Comparison of ENCODE assay signal across 17 cellular contexts in the genomic region with DNA sequence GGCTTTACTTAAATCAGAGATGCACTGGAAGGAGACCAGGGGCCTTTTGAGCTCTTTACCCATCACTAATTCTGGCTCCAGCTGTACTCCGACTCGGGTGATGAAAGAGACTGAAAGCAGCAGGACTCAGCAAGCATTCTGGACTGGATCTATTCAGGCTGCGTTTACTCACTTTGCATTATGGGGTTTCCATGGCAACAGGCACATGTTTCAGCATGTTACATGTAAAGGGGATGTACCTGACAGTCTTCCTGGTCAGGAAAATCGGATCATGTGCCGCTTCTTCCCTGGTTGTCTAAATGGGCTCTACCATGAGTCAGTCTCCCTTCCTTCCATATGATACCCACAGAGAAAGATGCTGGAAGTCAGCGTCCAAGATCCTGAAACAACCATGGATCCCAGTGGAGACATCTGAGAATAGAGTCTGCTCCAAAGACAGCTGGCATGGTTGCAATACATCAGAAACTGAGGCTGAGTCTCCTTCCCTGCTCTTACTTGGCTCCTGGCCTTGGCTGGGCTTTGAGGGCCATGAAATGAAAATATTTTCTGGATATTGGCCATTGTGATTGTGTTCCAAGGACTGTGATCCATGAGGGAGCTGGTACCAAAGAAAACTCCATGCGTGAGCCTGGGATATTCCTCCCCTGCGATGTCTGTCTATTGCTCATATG.
DNase-seq lines count a peak whose midpoint lies in the region; ATAC-seq and TF ChIP-seq lines count a peak whose summit lies in the region.
"Had no signal": no experiment of that assay in that cellular context is flagged by ENCODE, and none has a peak within 500 bp of the region (broad histone marks: within the 10 kb centered on the region; RNA-seq: fewer than 3 reads in every experiment).

No MANE protein-coding gene starts in this region.

- DNase-seq in NCI-H1105 (lab: John Stamatoyannopoulos, UW) (peak; percentile 20), NCI-H1105 treated with DMSO at 0.1 percent for 48 hours (lab: John Stamatoyannopoulos, UW) (no peak), NCI-H748 treated with DMSO at 0.1 percent for 48 hours (lab: John Stamatoyannopoulos, UW) (peak; percentile 37), fibroblast of the aortic adventitia (ENCODE audit: low read depth) (peak; percentile 79), retina (peak; percentile 32), HEK293T (ENCODE audit: extremely low spot score) (no peak), posterior vena cava (ENCODE audit: low spot score) (no peak)
- no peak for DNase-seq in activated CD8-positive, alpha-beta T cell treated with anti-CD3 and anti-CD28 coated beads for 36 hours
- DNase-seq: activated CD4-positive, alpha-beta T cell treated with anti-CD3 and anti-CD28 coated beads, Interleukin-2, amount 50 U/mL, for 48 hours; activated naive CD8-positive, alpha-beta T cell treated with anti-CD3 and anti-CD28 coated beads, Interleukin-2, amount 10 ng/mL, durations not matched to agents 7 days and 5 days; CD8-positive, alpha-beta T cell; MG63; small intestine had no signal

- no peak for ATAC-seq in activated CD8-positive, alpha-beta T cell treated with anti-CD3 and anti-CD28 coated beads for 36 hours
- ATAC-seq: CD8-positive, alpha-beta T cell; stimulated activated effector memory CD8-positive, alpha-beta T cell treated with anti-CD3 and anti-CD28 coated beads, Interleukin-12 subunit alpha, Interleukin-12 subunit beta, amount 100 ng/mL, for 72 hours had no signal

- CTCF ChIA-PET in HEK293T (lab: Yijun Ruan, JAX), result no interaction called here
- CTCF ChIA-PET in activated CD8-positive, alpha-beta T cell treated with anti-CD3 and anti-CD28 coated beads for 36 hours (lab: Charles Lee), result no interaction called here

- no peaks in the 10 kb centered on the region for H3K9me3 Mint-ChIP-seq in activated CD8-positive, alpha-beta T cell treated with anti-CD3 and anti-CD28 coated beads for 36 hours
- H3K9me3 Mint-ChIP-seq: activated naive CD8-positive, alpha-beta T cell treated with anti-CD3 and anti-CD28 coated beads, Interleukin-2, amount 10 ng/mL, durations not matched to agents 7 days and 5 days; CD8-positive, alpha-beta T cell; mesothelial cell of epicardium; stimulated activated effector memory CD8-positive, alpha-beta T cell treated with anti-CD3 and anti-CD28 coated beads, Interleukin-12 subunit alpha, Interleukin-12 subunit beta, amount 100 ng/mL, for 72 hours had no signal

- POLR2A ChIA-PET in HEK293T (lab: Yijun Ruan, JAX), result no interaction called here
- POLR2A ChIA-PET in activated CD8-positive, alpha-beta T cell treated with anti-CD3 and anti-CD28 coated beads for 36 hours (lab: Charles Lee), result no interaction called here

- no peaks in the 10 kb centered on the region for H3K4me1 Mint-ChIP-seq in activated CD8-positive, alpha-beta T cell treated with anti-CD3 and anti-CD28 coated beads for 36 hours (ENCODE audit: low read depth)
- H3K4me1 Mint-ChIP-seq: activated naive CD8-positive, alpha-beta T cell treated with anti-CD3 and anti-CD28 coated beads, Interleukin-2, amount 10 ng/mL, durations not matched to agents 7 days and 5 days; mesothelial cell of epicardium; stimulated activated effector memory CD8-positive, alpha-beta T cell treated with anti-CD3 and anti-CD28 coated beads, Interleukin-12 subunit alpha, Interleukin-12 subunit beta, amount 100 ng/mL, for 72 hours had no signal

- H3K4me3 ChIP-seq in fibroblast of the aortic adventitia (ENCODE audit: low read depth, low read length), result no peak overlapping the region
- H3K4me3 ChIP-seq: HAP-1, MG63, tibial nerve had no signal

- H3K4me3 Mint-ChIP-seq in activated CD8-positive, alpha-beta T cell treated with anti-CD3 and anti-CD28 coated beads for 36 hours, result no peak overlapping the region
- H3K4me3 Mint-ChIP-seq: activated naive CD8-positive, alpha-beta T cell treated with anti-CD3 and anti-CD28 coated beads, Interleukin-2, amount 10 ng/mL, durations not matched to agents 7 days and 5 days; CD8-positive, alpha-beta T cell; mesothelial cell of epicardium; stimulated activated effector memory CD8-positive, alpha-beta T cell treated with anti-CD3 and anti-CD28 coated beads, Interleukin-12 subunit alpha, Interleukin-12 subunit beta, amount 100 ng/mL, for 72 hours had no signal

- H3K27ac Mint-ChIP-seq in activated CD8-positive, alpha-beta T cell treated with anti-CD3 and anti-CD28 coated beads for 36 hours, result no peak overlapping the region
- H3K27ac Mint-ChIP-seq: activated naive CD8-positive, alpha-beta T cell treated with anti-CD3 and anti-CD28 coated beads, Interleukin-2, amount 10 ng/mL, durations not matched to agents 7 days and 5 days; CD8-positive, alpha-beta T cell; mesothelial cell of epicardium; stimulated activated effector memory CD8-positive, alpha-beta T cell treated with anti-CD3 and anti-CD28 coated beads, Interleukin-12 subunit alpha, Interleukin-12 subunit beta, amount 100 ng/mL, for 72 hours had no signal

- no peak for TF ChIP-seq CTCF in fibroblast of the aortic adventitia (IDR thresholded peaks at IDR 0.05; ENCODE audit: insufficient read depth, low read length)
- TF ChIP-seq CTCF in activated CD8-positive, alpha-beta T cell treated with anti-CD3 and anti-CD28 coated beads for 36 hours (IDR thresholded peaks at IDR 0.05), result no peak

- intact Hi-C loops in activated CD8-positive, alpha-beta T cell treated with anti-CD3 and anti-CD28 coated beads for 36 hours (cut with micrococcal nuclease), result no loop called here
- intact Hi-C loops in posterior vena cava (cut with DNase I), result no loop called here

- peaks cover 11% of the 10 kb centered on the region for H3K27me3 Mint-ChIP-seq in activated CD8-positive, alpha-beta T cell treated with anti-CD3 and anti-CD28 coated beads for 36 hours

- H3K36me3 Mint-ChIP-seq in activated CD8-positive, alpha-beta T cell treated with anti-CD3 and anti-CD28 coated beads for 36 hours (ENCODE audit: low read depth), result no peaks in the 10 kb centered on the region
- H3K36me3 Mint-ChIP-seq: activated naive CD8-positive, alpha-beta T cell treated with anti-CD3 and anti-CD28 coated beads, Interleukin-2, amount 10 ng/mL, durations not matched to agents 7 days and 5 days; CD8-positive, alpha-beta T cell; mesothelial cell of epicardium; stimulated activated effector memory CD8-positive, alpha-beta T cell treated with anti-CD3 and anti-CD28 coated beads, Interleukin-12 subunit alpha, Interleukin-12 subunit beta, amount 100 ng/mL, for 72 hours had no signal

TF ChIP-seq in HEK293T, 16 proteins besides CTCF, POLR2A, EP300 and RAD21:
- TF ChIP-seq PKNOX1 (IDR thresholded peaks at IDR 0.05), result no peak
- no peak for TF ChIP-seq ELF4 (IDR thresholded peaks at IDR 0.05)
- TF ChIP-seq L3MBTL2 (conservative IDR thresholded peaks at IDR 0.05), result no peak
- no peak for TF ChIP-seq ZNF384 (IDR thresholded peaks at IDR 0.05)
- no peak for TF ChIP-seq SP1 (IDR thresholded peaks at IDR 0.05)
- no peak for TF ChIP-seq SUZ12 (IDR thresholded peaks at IDR 0.05)
- no peak for TF ChIP-seq FOXM1 (IDR thresholded peaks at IDR 0.05; ENCODE audit: borderline replicate concordance)
- no peak for TF ChIP-seq BHLHE40 (IDR thresholded peaks at IDR 0.05; ENCODE audit: borderline replicate concordance)
- no peak for TF ChIP-seq FOXK2 (IDR thresholded peaks at IDR 0.05)
- TF ChIP-seq FOXA1 (IDR thresholded peaks at IDR 0.05), result no peak
- no peak for TF ChIP-seq LEF1 (IDR thresholded peaks at IDR 0.05; ENCODE audit: borderline replicate concordance)
- no peak for TF ChIP-seq CTBP1 (IDR thresholded peaks at IDR 0.05; ENCODE audit: borderline replicate concordance)
- no peak for TF ChIP-seq ARNT (IDR thresholded peaks at IDR 0.05)

Comparison
In these comparisons a context has a peak if more than half of its experiments do, and no peak if none do; other contexts are left out.
1. DNase-seq: peak in NCI-H1105 (single experiment), NCI-H748 treated with DMSO at 0.1 percent for 48 hours (single experiment), fibroblast of the aortic adventitia (single experiment) and retina (single experiment); none in NCI-H1105 treated with DMSO at 0.1 percent for 48 hours (single experiment), HEK293T (single experiment), activated CD8-positive, alpha-beta T cell treated with anti-CD3 and anti-CD28 coated beads for 36 hours (single experiment) and posterior vena cava (single experiment).